Comparison of ENCODE assay signal across 2 cellular contexts in genomic region chr17:46178550-46179198, GRCh38.
TF ChIP-seq lines count a peak whose summit lies in the region.

No MANE protein-coding gene starts in this region.

TF ChIP-seq in GM23338, 12 proteins besides CTCF, POLR2A, EP300 and RAD21 (continued from another document):
- TF ChIP-seq ETS1 (IDR thresholded peaks at IDR 0.05) (no peak), ZNF462 (CRISPR knock-in tag; IDR thresholded peaks at IDR 0.05) (no peak), ZNF331 (CRISPR knock-in tag; IDR thresholded peaks at IDR 0.05; ENCODE audit: low read depth) (no peak), STAT1 (IDR thresholded peaks at IDR 0.05; ENCODE audit: unreplicated experiment) (no peak), EZH2phosphoT487 (IDR thresholded peaks at IDR 0.05; ENCODE audit: unreplicated experiment) (no peak), REST (IDR thresholded peaks at IDR 0.05; ENCODE audit: unreplicated experiment) (no peak), NANOG (IDR thresholded peaks at IDR 0.05; ENCODE audit: borderline replicate concordance) (no peak), JUNB (IDR thresholded peaks at IDR 0.05; ENCODE audit: unreplicated experiment) (no peak)

TF ChIP-seq in GM12878, 131 proteins besides CTCF, POLR2A, EP300 and RAD21 (continued from another document):
- TF ChIP-seq CREM (IDR thresholded peaks at IDR 0.05; ENCODE audit: low read depth): peak; percentile 27; the same call in 1 of the 2 replicates
- 0 out of 4 replicates have a peak, but pooled peaks of 1 of the 2 experiments have one; percentile 8 for TF ChIP-seq CEBPB (IDR thresholded peaks at IDR 0.05; ENCODE audit: borderline replicate concordance in 1 of 2, low read depth in 2 of 2, low read length in 2 of 2)
- peak; percentile 12 for TF ChIP-seq RELA (IDR thresholded peaks at IDR 0.05; ENCODE audit: borderline replicate concordance, partially characterized antibody)
- TF ChIP-seq RFX5 (IDR thresholded peaks at IDR 0.05; ENCODE audit: low read depth, low read length): no peak
- TF ChIP-seq ZBED1 (IDR thresholded peaks at IDR 0.05; ENCODE audit: borderline replicate concordance): no peak
- TF ChIP-seq RUNX3 (IDR thresholded peaks at IDR 0.05; ENCODE audit: low read length): peak; percentile 63
TF ChIP-seq in GM12878: peak in this region for 8.
